In genomic region chr4:61805237-61805636, GRCh38 we compare ENCODE assay signal across 18 cellular contexts.
DNase-seq lines count a peak whose midpoint lies in the region; ATAC-seq lines count a peak whose summit lies in the region.
"Had no signal": no experiment of that assay in that cellular context is flagged by ENCODE, and none has a peak within 500 bp of the region (broad histone marks: within the 10 kb centered on the region; RNA-seq: fewer than 3 reads in every experiment).

No MANE protein-coding gene starts in this region.

- H3K9me3 Mint-ChIP-seq in activated T-cell treated with anti-CD3 and anti-CD28 coated beads, Interleukin-2, amount 50 U/mL, for 24 hours = peaks cover 15% of the 10 kb centered on the region

- no peaks in the 10 kb centered on the region for H3K27me3 Mint-ChIP-seq in activated T-cell treated with anti-CD3 and anti-CD28 coated beads, Interleukin-2, amount 50 U/mL, for 24 hours
- H3K27me3 Mint-ChIP-seq: B cell; CD4-positive, CD25-positive, alpha-beta regulatory T cell had no signal

- ATAC-seq in left cardiac atrium (no peak), GM18511 (IDR thresholded peaks at IDR 0.05; ENCODE audit: unreplicated experiment) (no peak)
- ATAC-seq: CD8-positive, alpha-beta T cell had no signal

- no peak overlapping the region for H3K4me3 ChIP-seq in SK-N-MC
- H3K4me3 ChIP-seq: BLaER1, HAP-1 had no signal

- H3K4me1 Mint-ChIP-seq in activated T-cell treated with anti-CD3 and anti-CD28 coated beads, Interleukin-2, amount 50 U/mL, for 24 hours (ENCODE audit: low read depth) = no peaks in the 10 kb centered on the region
- H3K4me1 Mint-ChIP-seq: B cell; CD4-positive, CD25-positive, alpha-beta regulatory T cell had no signal

- intact Hi-C loops in left cardiac atrium (cut with DNase I) = no loop called here

- DNase-seq in SK-N-MC (ENCODE audit: low read depth, low spot score) = peak; percentile 91
- DNase-seq in brain pericyte (ENCODE audit: low read depth, low spot score) = peak; percentile 55
- peak; percentile 6 for DNase-seq in left kidney (ENCODE audit: low read depth, low spot score)
- DNase-seq in left cardiac atrium = no peak
- no peak for DNase-seq in activated T-cell treated with anti-CD3 and anti-CD28 coated beads, Interleukin-2, amount 50 U/mL, for 24 hours
- DNase-seq in DMS 273 treated with DMSO at 0.1 percent for 48 hours (lab: John Stamatoyannopoulos, UW) = no peak
- DNase-seq: CD4-positive, CD25-positive, alpha-beta regulatory T cell; CD8-positive, alpha-beta T cell; DMS53; DMS79 treated with DMSO at 0.1 percent for 48 hours; GF-D8; GOT3; HFFc6 had no signal

- H3K27ac Mint-ChIP-seq in activated T-cell treated with anti-CD3 and anti-CD28 coated beads, Interleukin-2, amount 50 U/mL, for 24 hours = no peak overlapping the region
- H3K27ac Mint-ChIP-seq: B cell; CD4-positive, CD25-positive, alpha-beta regulatory T cell; CD8-positive, alpha-beta T cell; HFFc6 had no signal

- no peaks in the 10 kb centered on the region for H3K9me3 ChIP-seq in SK-N-MC (ENCODE audit: low read depth, low read length)
- H3K9me3 ChIP-seq: BLaER1, HAP-1 had no signal

- no peak overlapping the region for H3K9ac ChIP-seq in SK-N-MC (ENCODE audit: insufficient read length)
- H3K9ac ChIP-seq: BLaER1 had no signal

- no peaks in the 10 kb centered on the region for H3K36me3 ChIP-seq in SK-N-MC (ENCODE audit: insufficient read depth, low read length)
- H3K36me3 ChIP-seq: BLaER1, HAP-1 had no signal

- peak overlapping the region; percentile 27; the same call in 1 of the 2 replicates for H3K27ac ChIP-seq in SK-N-MC
- H3K27ac ChIP-seq: BLaER1, C4-2B had no signal

- H3K4me3 Mint-ChIP-seq in activated T-cell treated with anti-CD3 and anti-CD28 coated beads, Interleukin-2, amount 50 U/mL, for 24 hours = no peak overlapping the region
- H3K4me3 Mint-ChIP-seq: B cell; CD4-positive, CD25-positive, alpha-beta regulatory T cell; CD8-positive, alpha-beta T cell; HFFc6 had no signal

- H3K36me3 Mint-ChIP-seq in activated T-cell treated with anti-CD3 and anti-CD28 coated beads, Interleukin-2, amount 50 U/mL, for 24 hours (ENCODE audit: low read depth) = no peaks in the 10 kb centered on the region
- H3K36me3 Mint-ChIP-seq: CD4-positive, CD25-positive, alpha-beta regulatory T cell; CD8-positive, alpha-beta T cell had no signal

Comparison
In these comparisons a context has a peak if more than half of its experiments do, and no peak if none do; other contexts are left out.
1. DNase-seq: peak in SK-N-MC (single experiment), brain pericyte (single experiment) and left kidney (single experiment); none in left cardiac atrium (single experiment), activated T-cell treated with anti-CD3 and anti-CD28 coated beads, Interleukin-2, amount 50 U/mL, for 24 hours (single experiment) and DMS 273 treated with DMSO at 0.1 percent for 48 hours (single experiment).